In the genomic region with DNA sequence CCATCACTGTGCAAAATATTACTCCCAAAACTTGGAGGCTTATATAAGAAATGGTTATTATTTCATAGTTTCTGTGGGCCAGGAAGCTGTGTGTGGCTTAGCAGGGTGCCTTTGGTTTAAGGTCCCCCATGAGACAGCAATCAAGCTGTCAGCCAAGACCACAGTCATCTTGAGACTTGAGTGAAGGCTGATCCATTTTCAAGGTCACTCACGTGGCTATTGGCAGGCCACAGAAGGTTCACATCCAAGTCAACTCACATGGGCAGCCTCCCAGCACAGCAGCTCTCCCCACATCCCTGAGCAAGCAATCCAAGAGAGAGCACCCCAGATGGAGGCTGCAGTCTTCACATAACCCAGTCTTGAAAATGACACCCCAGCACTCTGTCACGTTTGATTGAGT, we compare ENCODE assay signal across 14 cellular contexts.
DNase-seq lines count a peak whose midpoint lies in the region; ATAC-seq and TF ChIP-seq lines count a peak whose summit lies in the region.
"Had no signal": no experiment of that assay in that cellular context is flagged by ENCODE, and none has a peak within 500 bp of the region (broad histone marks: within the 10 kb centered on the region; RNA-seq: fewer than 3 reads in every experiment).

No MANE protein-coding gene starts in this region.

- peaks cover 0 to 6% (median 0%) of the 10 kb centered on the region in 7 donors for H3K4me1 Mint-ChIP-seq in naive thymus-derived CD4-positive, alpha-beta T cell
- peaks cover 6% of the 10 kb centered on the region for H3K4me1 Mint-ChIP-seq in T-helper 17 cell

- H3K4me3 ChIP-seq in AG10803 (ENCODE audit: low read length): no peak overlapping the region
- no peak overlapping the region for H3K4me3 ChIP-seq in naive thymus-derived CD4-positive, alpha-beta T cell (ENCODE audit: low read length)
- H3K4me3 ChIP-seq: mucosa of descending colon, right lobe of liver had no signal

- no peak overlapping the region for H3K27ac Mint-ChIP-seq in naive thymus-derived CD4-positive, alpha-beta T cell
- no peak overlapping the region for H3K27ac Mint-ChIP-seq in T-helper 17 cell
- H3K27ac Mint-ChIP-seq: type B pancreatic cell had no signal

- H3K27ac ChIP-seq in naive thymus-derived CD4-positive, alpha-beta T cell (ENCODE audit: low read depth, low read length): no peak overlapping the region
- H3K27ac ChIP-seq: right lobe of liver had no signal

- DNase-seq in AG10803 (ENCODE audit: low read depth): peak; percentile 66
- DNase-seq in COR-L47 (lab: John Stamatoyannopoulos, UW): no peak
- no peak for DNase-seq in naive thymus-derived CD4-positive, alpha-beta T cell
- DNase-seq in T-helper 17 cell: no peak
- DNase-seq in HuH-7.5 (ENCODE audit: low spot score): no peak
- DNase-seq: ACHN, DMS153, mucosa of descending colon, NCI-H510A, right lobe of liver had no signal

- no peaks in the 10 kb centered on the region for H3K9me3 ChIP-seq in naive thymus-derived CD4-positive, alpha-beta T cell (ENCODE audit: control insufficient read depth in 2 of 3, low read length in 3 of 3)
- no peaks in the 10 kb centered on the region for H3K9me3 ChIP-seq in T-helper 17 cell (ENCODE audit: control insufficient read depth, low read length, poor library complexity, severe bottlenecking)
- H3K9me3 ChIP-seq: mucosa of descending colon, right lobe of liver had no signal

- no peaks in the 10 kb centered on the region for H3K36me3 Mint-ChIP-seq in naive thymus-derived CD4-positive, alpha-beta T cell
- no peaks in the 10 kb centered on the region for H3K36me3 Mint-ChIP-seq in T-helper 17 cell (ENCODE audit: low read depth)
- H3K36me3 Mint-ChIP-seq: type B pancreatic cell had no signal

- H3K4me1 ChIP-seq in naive thymus-derived CD4-positive, alpha-beta T cell (ENCODE audit: control insufficient read depth in 2 of 2, insufficient read depth in 2 of 2, low read length in 2 of 2): no peaks in the 10 kb centered on the region
- H3K4me1 ChIP-seq: right lobe of liver had no signal

- H3K36me3 ChIP-seq in naive thymus-derived CD4-positive, alpha-beta T cell (ENCODE audit: control insufficient read depth in 2 of 3, insufficient read depth in 3 of 3, low read length in 3 of 3): no peaks in the 10 kb centered on the region
- H3K36me3 ChIP-seq: right lobe of liver had no signal

- no peak overlapping the region for H3K4me3 Mint-ChIP-seq in naive thymus-derived CD4-positive, alpha-beta T cell
- no peak overlapping the region for H3K4me3 Mint-ChIP-seq in T-helper 17 cell
- H3K4me3 Mint-ChIP-seq: type B pancreatic cell had no signal

- peaks cover 3 to 20% (median 11%) of the 10 kb centered on the region in 5 donors for H3K27me3 Mint-ChIP-seq in naive thymus-derived CD4-positive, alpha-beta T cell
- no peaks in the 10 kb centered on the region for H3K27me3 Mint-ChIP-seq in T-helper 17 cell
- H3K27me3 Mint-ChIP-seq: type B pancreatic cell had no signal

- peak; percentile 30 for ATAC-seq in GM19025 (IDR thresholded peaks at IDR 0.05; ENCODE audit: low read depth, unreplicated experiment)
- ATAC-seq in HG02763 (IDR thresholded peaks at IDR 0.05; ENCODE audit: unreplicated experiment): peak; percentile 21
- ATAC-seq in HG03565 (IDR thresholded peaks at IDR 0.05; ENCODE audit: unreplicated experiment): peak; percentile 18
- no peak for ATAC-seq in naive thymus-derived CD4-positive, alpha-beta T cell
- ATAC-seq in T-helper 17 cell: no peak
- ATAC-seq: mucosa of descending colon, right lobe of liver had no signal

- H3K9me3 Mint-ChIP-seq in naive thymus-derived CD4-positive, alpha-beta T cell: peaks cover 0 to 1% (median 0%) of the 10 kb centered on the region in 11 donors
- H3K9me3 Mint-ChIP-seq: type B pancreatic cell had no signal

- POLR2A ChIA-PET in naive thymus-derived CD4-positive, alpha-beta T cell (lab: Charles Lee): no interaction called here

- CTCF ChIA-PET in naive thymus-derived CD4-positive, alpha-beta T cell (lab: Charles Lee): no interaction called here

- no peaks in the 10 kb centered on the region for H3K27me3 ChIP-seq in naive thymus-derived CD4-positive, alpha-beta T cell (ENCODE audit: control insufficient read depth in 2 of 2, insufficient read depth in 2 of 2, low read length in 2 of 2)
- H3K27me3 ChIP-seq: right lobe of liver had no signal

- no peak for TF ChIP-seq CTCF in AG10803 (conservative IDR thresholded peaks at IDR 0.05; ENCODE audit: low read length)

- intact Hi-C loops in naive thymus-derived CD4-positive, alpha-beta T cell (cut with micrococcal nuclease): no loop called here

Comparison
In these comparisons a context has a peak if more than half of its experiments do, and no peak if none do; other contexts are left out.
1. ATAC-seq: peak in GM19025 (single experiment), HG02763 (single experiment) and HG03565 (single experiment); none in naive thymus-derived CD4-positive, alpha-beta T cell (single experiment) and T-helper 17 cell (single experiment).